Comparison of ENCODE assay signal across 1 cellular context in genomic region chrX:1134976-1135375, GRCh38.
TF ChIP-seq lines count a peak whose summit lies in the region.

No MANE protein-coding gene starts in this region.

TF ChIP-seq in H1, 55 proteins besides CTCF, POLR2A, EP300 and RAD21 (continued from another document):
- TF ChIP-seq TAF1 (IDR thresholded peaks at IDR 0.05; ENCODE audit: low read depth, low read length) (no peak), BRCA1 (IDR thresholded peaks at IDR 0.05; ENCODE audit: low read depth, low read length) (no peak), SIX5 (IDR thresholded peaks at IDR 0.05; ENCODE audit: low read depth, low read length) (no peak), CBX5 (IDR thresholded peaks at IDR 0.05; ENCODE audit: low read depth, low read length) (no peak), SP4 (IDR thresholded peaks at IDR 0.05; ENCODE audit: low read length) (no peak)
